ENCODE assay signal across 33 cellular contexts in the genomic region with DNA sequence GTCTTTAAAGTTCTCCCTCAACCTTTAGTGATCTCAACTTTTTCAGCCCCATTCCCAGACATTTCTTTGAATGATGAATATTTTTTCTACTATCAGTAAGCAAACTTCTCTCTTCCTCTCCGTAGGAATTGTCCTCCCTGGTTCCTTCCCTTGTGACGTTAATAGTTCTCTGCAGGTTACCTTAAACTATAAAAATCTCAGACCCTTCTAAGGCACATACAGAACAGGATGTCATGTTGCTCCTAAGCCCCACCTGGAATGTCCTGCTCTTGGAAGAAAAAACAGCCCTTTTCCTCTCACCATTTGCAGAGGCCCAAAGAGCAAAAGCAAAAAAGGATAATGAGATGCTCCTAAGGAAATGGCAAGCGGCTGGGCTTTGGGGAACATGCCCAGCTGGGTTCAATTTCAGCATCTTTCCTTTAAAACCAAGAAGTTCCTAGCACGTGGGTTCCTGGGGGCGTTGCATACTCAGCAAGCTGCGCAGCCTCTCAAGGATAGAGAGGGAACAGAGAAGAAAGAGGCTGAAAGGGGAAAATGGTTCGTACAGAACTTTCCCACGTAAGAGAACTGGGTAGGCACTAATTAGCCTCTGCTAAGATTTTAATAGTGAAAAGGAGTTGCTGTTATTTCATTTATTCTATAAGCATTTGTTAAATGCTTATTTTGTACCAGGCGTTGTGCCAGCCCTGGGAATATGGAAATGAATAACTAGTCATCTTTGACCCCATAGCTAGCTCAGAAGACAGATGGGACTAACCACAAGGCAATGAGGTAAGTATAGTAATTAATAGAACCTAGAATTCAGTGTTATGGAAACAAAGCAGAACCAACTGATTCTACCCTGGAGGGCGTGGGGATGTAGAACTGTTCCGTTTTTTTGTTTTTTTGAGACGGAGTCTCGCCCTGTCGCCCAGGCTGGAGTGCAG.
DNase-seq lines count a peak whose midpoint lies in the region; ATAC-seq, FAIRE-seq and TF ChIP-seq lines count a peak whose summit lies in the region.
"Had no signal": no experiment of that assay in that cellular context is flagged by ENCODE, and none has a peak within 500 bp of the region (broad histone marks: within the 10 kb centered on the region; RNA-seq: fewer than 3 reads in every experiment).

No MANE protein-coding gene starts in this region.

- H3K27me3 Mint-ChIP-seq in H9 (ENCODE audit: low read depth) = no peaks in the 10 kb centered on the region
- H3K27me3 Mint-ChIP-seq in astrocyte (ENCODE audit: low read depth, unreplicated experiment) = no peaks in the 10 kb centered on the region
- peaks cover 3% of the 10 kb centered on the region for H3K27me3 Mint-ChIP-seq in activated T-helper 17 cell treated with anti-CD3 and anti-CD28 coated beads, Interleukin-2, amount 50 U/mL, for 72 hours
- H3K27me3 Mint-ChIP-seq: activated CD4-positive, alpha-beta T cell treated with anti-CD3 and anti-CD28 coated beads for 36 hours; activated naive CD8-positive, alpha-beta T cell treated with anti-CD3 and anti-CD28 coated beads for 36 hours had no signal

- ATAC-seq in activated T-helper 17 cell treated with anti-CD3 and anti-CD28 coated beads, Interleukin-2, amount 50 U/mL, for 72 hours (replicated peaks) = no peak
- ATAC-seq: activated CD4-positive, alpha-beta T cell treated with anti-CD3 and anti-CD28 coated beads for 36 hours; esophagus mucosa; stimulated activated naive B cell treated with anti-CD40 and anti-IgM and Interleukin-4, amounts not matched to agents 10 μg/mL and 1 μg/mL and 100 μg/mL, for 72 hours had no signal

- H4K20me1 ChIP-seq in H9 (ENCODE audit: control insufficient read depth, insufficient read depth, insufficient read length) (no peaks in the 10 kb centered on the region), astrocyte (ENCODE audit: insufficient read depth, low read length) (no peaks in the 10 kb centered on the region)

- H2BK15ac ChIP-seq in H9 (ENCODE audit: low read depth, low read length) = no peak overlapping the region

- no peak overlapping the region for H4K8ac ChIP-seq in H9 (replicated peaks; ENCODE audit: insufficient read length, low read depth, low read length)

- no peak overlapping the region for H2AFZ ChIP-seq in H9 (ENCODE audit: low read length)
- no peak overlapping the region for H2AFZ ChIP-seq in astrocyte (ENCODE audit: low read depth, low read length)
- H2AFZ ChIP-seq: hepatocyte, PC-9 had no signal

- no peaks in the 10 kb centered on the region for H3K36me3 ChIP-seq in astrocyte (ENCODE audit: insufficient read depth, low read length)
- H3K36me3 ChIP-seq: cardiac muscle cell, ovary had no signal

- H3K4me1 Mint-ChIP-seq in H9 (peaks cover 8% of the 10 kb centered on the region in 2 experiments), astrocyte (ENCODE audit: low read depth, unreplicated experiment) (peaks cover 2% of the 10 kb centered on the region)
- no peaks in the 10 kb centered on the region for H3K4me1 Mint-ChIP-seq in activated T-helper 17 cell treated with anti-CD3 and anti-CD28 coated beads, Interleukin-2, amount 50 U/mL, for 72 hours
- H3K4me1 Mint-ChIP-seq: activated CD4-positive, alpha-beta T cell treated with anti-CD3 and anti-CD28 coated beads for 36 hours; activated naive CD8-positive, alpha-beta T cell treated with anti-CD3 and anti-CD28 coated beads for 36 hours; CD4-positive, alpha-beta memory T cell; stimulated activated naive B cell treated with anti-CD40 and anti-IgM and Interleukin-4, amounts not matched to agents 10 μg/mL and 1 μg/mL and 100 μg/mL, for 72 hours had no signal

- peak; percentile 31 for DNase-seq in CD1c-positive myeloid dendritic cell (ENCODE audit: extremely low spot score)
- DNase-seq in H9 = no peak
- peak; percentile 47 for DNase-seq in astrocyte (ENCODE audit: low read depth)
- DNase-seq in fibroblast of peridontal ligament (ENCODE audit: extremely low read depth) = peak; percentile 23
- DNase-seq in Kasumi-1 (lab: John Stamatoyannopoulos, UW) = no peak
- DNase-seq in COLO668 (lab: John Stamatoyannopoulos, UW; ENCODE audit: unreplicated experiment) = no peak
- DNase-seq in RPMI8226 = no peak
- DNase-seq: activated CD4-positive, alpha-beta T cell treated with anti-CD3 and anti-CD28 coated beads for 36 hours; activated effector memory CD4-positive, alpha-beta T cell treated with anti-CD3 and anti-CD28 coated beads, Interleukin-2, amount 50 U/mL, for 16 hours; activated naive CD8-positive, alpha-beta T cell treated with anti-CD3 and anti-CD28 coated beads for 36 hours; activated T-cell treated with anti-CD3 and anti-CD28 coated beads for 4 hours; anterior cingulate cortex; CD4-positive, alpha-beta memory T cell; cortex of kidney; NCI-H1092 treated with DMSO at 0.1 percent for 48 hours; NCI-H1694 treated with DMSO at 0.1 percent for 48 hours; NCI-H2171; NCI-H510A; ovary; PC-9; SHP77; small intestine; stimulated activated naive B cell treated with anti-CD40 and anti-IgM and Interleukin-4, amounts not matched to agents 10 μg/mL and 1 μg/mL and 100 μg/mL, for 72 hours; substantia nigra; trophoblast cell had no signal

- H2BK20ac ChIP-seq in H9 (ENCODE audit: low read depth, low read length, poor library complexity, severe bottlenecking) = no peak overlapping the region

- H3K4me1 ChIP-seq in H9 (ENCODE audit: insufficient read depth, low read length) = no peaks in the 10 kb centered on the region
- H3K4me1 ChIP-seq in astrocyte (ENCODE audit: insufficient read depth, low read length) = no peaks in the 10 kb centered on the region

- H3K4ac ChIP-seq in H9 (ENCODE audit: low read depth, low read length) = no peak overlapping the region

- H3K79me2 ChIP-seq in H9 (ENCODE audit: insufficient read depth, low read length) = no peaks in the 10 kb centered on the region
- H3K79me2 ChIP-seq in astrocyte (ENCODE audit: insufficient read depth, low read length) = no peaks in the 10 kb centered on the region
- H3K79me2 ChIP-seq: hepatocyte had no signal

- H3K9me3 Mint-ChIP-seq in H9 = peaks cover 12 to 13% of the 10 kb centered on the region in 2 experiments
- peaks cover 5% of the 10 kb centered on the region for H3K9me3 Mint-ChIP-seq in astrocyte (ENCODE audit: unreplicated experiment)
- peaks cover 4% of the 10 kb centered on the region for H3K9me3 Mint-ChIP-seq in activated T-helper 17 cell treated with anti-CD3 and anti-CD28 coated beads, Interleukin-2, amount 50 U/mL, for 72 hours

- H3T11ph ChIP-seq in H9 (ENCODE audit: low read length) = no peak overlapping the region

- no peaks in the 10 kb centered on the region for H3K9me3 ChIP-seq in H9 (ENCODE audit: control insufficient read depth, low read depth, low read length)
- no peaks in the 10 kb centered on the region for H3K9me3 ChIP-seq in astrocyte (ENCODE audit: insufficient read depth, low read depth, low read length)
- H3K9me3 ChIP-seq: ovary had no signal

- no peak overlapping the region for H3K14ac ChIP-seq in H9 (ENCODE audit: insufficient read depth, low read length)

- H3K27ac Mint-ChIP-seq in H9 (peak overlapping the region in 2 of 3 experiments; percentile 5 to 16; a peak in 2 of 7 replicates), astrocyte (ENCODE audit: unreplicated experiment) (no peak overlapping the region)
- H3K27ac Mint-ChIP-seq in activated T-helper 17 cell treated with anti-CD3 and anti-CD28 coated beads, Interleukin-2, amount 50 U/mL, for 72 hours = no peak overlapping the region
- H3K27ac Mint-ChIP-seq: activated CD4-positive, alpha-beta T cell treated with anti-CD3 and anti-CD28 coated beads for 36 hours; activated naive CD8-positive, alpha-beta T cell treated with anti-CD3 and anti-CD28 coated beads for 36 hours; stimulated activated naive B cell treated with anti-CD40 and anti-IgM and Interleukin-4, amounts not matched to agents 10 μg/mL and 1 μg/mL and 100 μg/mL, for 72 hours had no signal

- no peak overlapping the region for H3K4me2 ChIP-seq in H9 (ENCODE audit: insufficient read depth, insufficient read length, low read length)
- no peak overlapping the region for H3K4me2 ChIP-seq in astrocyte (ENCODE audit: low read length)
- H3K4me2 ChIP-seq: hepatocyte, PC-9 had no signal

- H3K56ac ChIP-seq in H9 (ENCODE audit: insufficient read length, low read depth, low read length) = no peak overlapping the region

- H3K36me3 Mint-ChIP-seq in H9 (ENCODE audit: insufficient read depth in 1 of 3, low read depth in 3 of 3) (peaks cover 7 to 15% (median 8%) of the 10 kb centered on the region in 3 experiments), astrocyte (ENCODE audit: low read depth, unreplicated experiment) (no peaks in the 10 kb centered on the region)
- H3K36me3 Mint-ChIP-seq in activated T-helper 17 cell treated with anti-CD3 and anti-CD28 coated beads, Interleukin-2, amount 50 U/mL, for 72 hours (ENCODE audit: low read depth) = no peaks in the 10 kb centered on the region
- H3K36me3 Mint-ChIP-seq: activated naive CD8-positive, alpha-beta T cell treated with anti-CD3 and anti-CD28 coated beads for 36 hours; CD4-positive, alpha-beta memory T cell had no signal

- FAIRE-seq in astrocyte (lab: Jason Lieb, UNC) = no peak
- FAIRE-seq: GM12892, H54, small intestine had no signal

- no peak overlapping the region for H4K91ac ChIP-seq in H9 (ENCODE audit: insufficient read length, low read depth, low read length)

- no peak overlapping the region for H3K4me3 ChIP-seq in astrocyte (ENCODE audit: insufficient read depth, low read depth, low read length)
- H3K4me3 ChIP-seq: cardiac muscle cell, hepatocyte, lung, ovary, PC-9 had no signal

- H4K5ac ChIP-seq in H9 (ENCODE audit: insufficient read length, low read depth, low read length) = no peak overlapping the region

- no CpG with 5 or more reads among the region's 14 CpGs for WGBS in H9 (ENCODE audit: extremely low coverage, insufficient read length, low lambda C conversion rate)

- H3K9ac ChIP-seq in H9 (ENCODE audit: extremely low read depth, insufficient read length, low read length) = no peak overlapping the region
- no peak overlapping the region for H3K9ac ChIP-seq in astrocyte (ENCODE audit: low read length)

- no peak overlapping the region for H3K4me3 Mint-ChIP-seq in H9
- H3K4me3 Mint-ChIP-seq in astrocyte (ENCODE audit: unreplicated experiment) = no peak overlapping the region
- no peak overlapping the region for H3K4me3 Mint-ChIP-seq in activated T-helper 17 cell treated with anti-CD3 and anti-CD28 coated beads, Interleukin-2, amount 50 U/mL, for 72 hours
- H3K4me3 Mint-ChIP-seq: activated CD4-positive, alpha-beta T cell treated with anti-CD3 and anti-CD28 coated beads for 36 hours; activated naive CD8-positive, alpha-beta T cell treated with anti-CD3 and anti-CD28 coated beads for 36 hours; CD4-positive, alpha-beta memory T cell; nephron; stimulated activated naive B cell treated with anti-CD40 and anti-IgM and Interleukin-4, amounts not matched to agents 10 μg/mL and 1 μg/mL and 100 μg/mL, for 72 hours had no signal

- TF ChIP-seq CTCF in H9 (conservative IDR thresholded peaks at IDR 0.05) (no peak), astrocyte (IDR thresholded peaks at IDR 0.05; ENCODE audit: insufficient read depth, low read depth, low read length) (no peak)

- no peak overlapping the region for H2BK5ac ChIP-seq in H9 (ENCODE audit: insufficient read length, low read length)

- no peak overlapping the region for H3K18ac ChIP-seq in H9 (ENCODE audit: insufficient read length, low read depth, low read length)

- no peaks in the 10 kb centered on the region for H3K79me1 ChIP-seq in H9 (ENCODE audit: insufficient read depth, low read depth, low read length, poor library complexity, severe bottlenecking)

- H3K27me3 ChIP-seq in H9 (ENCODE audit: insufficient read depth, low read length) = no peaks in the 10 kb centered on the region
- no peaks in the 10 kb centered on the region for H3K27me3 ChIP-seq in astrocyte (ENCODE audit: insufficient read depth, low read length)
- H3K27me3 ChIP-seq: cardiac muscle cell, hepatocyte, ovary had no signal

- H2AK5ac ChIP-seq in H9 (ENCODE audit: insufficient read length, low read length) = no peak overlapping the region

- no peak overlapping the region for H2BK120ac ChIP-seq in H9 (ENCODE audit: low read depth, low read length, poor library complexity, severe bottlenecking)

- H3K27ac ChIP-seq in H9 (ENCODE audit: insufficient read length, low read depth, low read length) (no peak overlapping the region), astrocyte (ENCODE audit: low read depth, low read length) (no peak overlapping the region)
- H3K27ac ChIP-seq: cardiac muscle cell, hepatocyte, ovary, PC-9 had no signal

- H3K23me2 ChIP-seq in H9 (ENCODE audit: insufficient read length, low read depth, low read length, poor library complexity, severe bottlenecking) = no peaks in the 10 kb centered on the region

- no peak overlapping the region for H3K23ac ChIP-seq in H9 (ENCODE audit: insufficient read length, low read depth, low read length)

- no peak overlapping the region for H2BK12ac ChIP-seq in H9 (ENCODE audit: insufficient read length, low read depth, low read length)

Comparison
In these comparisons a context has a peak if more than half of its experiments do, and no peak if none do; other contexts are left out.
1. DNase-seq: peak in CD1c-positive myeloid dendritic cell (single experiment), astrocyte (single experiment) and fibroblast of peridontal ligament (single experiment); none in H9 (single experiment), Kasumi-1 (0 of 2), COLO668 (single experiment) and RPMI8226 (single experiment).
2. H3K27ac Mint-ChIP-seq: peak in H9 (2 of 3); none in astrocyte (single experiment) and activated T-helper 17 cell treated with anti-CD3 and anti-CD28 coated beads, Interleukin-2, amount 50 U/mL, for 72 hours (single experiment).